Comparison of ENCODE assay signal across 8 cellular contexts in genomic region chr13:95676100-95676774, GRCh38. TPM values are rescaled to one million over a fixed set of nuclear protein-coding genes. Genes with fewer than 3 reads are reported as not detected.
DNase-seq lines count a peak whose midpoint lies in the region; ATAC-seq, FAIRE-seq and TF ChIP-seq lines count a peak whose summit lies in the region.

No MANE protein-coding gene starts in this region.

- TF ChIP-seq EP300 in GM12878 (IDR thresholded peaks at IDR 0.05; ENCODE audit: borderline replicate concordance in 1 of 2, control insufficient read depth in 1 of 2, low read depth in 2 of 2, low read length in 2 of 2), result no peak

- TF ChIP-seq RAD21 in GM12878 (IDR thresholded peaks at IDR 0.05; ENCODE audit: insufficient read depth, low read depth, low read length), result no peak

- peak overlapping the region; percentile 90 for H3K4me3 ChIP-seq in OCI-LY7 (ENCODE audit: low read depth, low read length, poor library complexity, severe bottlenecking)
- H3K4me3 ChIP-seq in GM12878, result peak overlapping the region; percentile 86

- ATAC-seq in GM18517 (IDR thresholded peaks at IDR 0.05; ENCODE audit: unreplicated experiment), result peak; percentile 11
- peak; percentile 7 for ATAC-seq in HG03342 (IDR thresholded peaks at IDR 0.05; ENCODE audit: unreplicated experiment)
- peak; percentile 19 for ATAC-seq in GM12878
- ATAC-seq in stimulated activated naive CD8-positive, alpha-beta T cell treated with anti-CD3 and anti-CD28 coated beads, Interleukin-15, Interleukin-2, amounts not matched to agents 100 U/mL and 50 U/mL, for 24 hours, result peak; percentile 0
- no peak for ATAC-seq in GM19463 (IDR thresholded peaks at IDR 0.05; ENCODE audit: unreplicated experiment)

- in situ Hi-C loops in ACHN (cut with HindIII; ENCODE audit: low pct_ligation_motif_present, low pct_unique_long_range_greater_than_20kb, low sequenced_read_pairs), result no loop called here
- in situ Hi-C loops in GM12878 (cut with MboI), result loop anchor here (25.0 kb wide), 1 partner anchor 1761 kb away; the partner anchor contains the start of gene RAP2A

- TF ChIP-seq CTCF in OCI-LY7 (conservative IDR thresholded peaks at IDR 0.05; ENCODE audit: low read length) (no peak), GM12878 (IDR thresholded peaks at IDR 0.05 in 2 of 3, conservative IDR thresholded peaks at IDR 0.05 in 1 of 3; ENCODE audit: control insufficient read depth in 2 of 3, extremely low read depth in 1 of 3, insufficient read depth in 1 of 3, low read depth in 3 of 3, low read length in 3 of 3) (no peak)

- RAD21 ChIA-PET in GM12878 (lab: Charles Lee; ENCODE audit: unreplicated experiment), result interaction anchor here (0.6 to 1.1 kb wide), 5 partner anchors 13 to 119 kb away, joined by 3 to 4 read pairs (median 3); no protein-coding TSS in a partner anchor

- POLR2A ChIA-PET in OCI-LY7 (lab: Charles Lee) (interaction anchor here (0.5 to 0.9 kb wide), 2 partner anchors 17 to 176 kb away, joined by 3 read pairs; no protein-coding TSS in a partner anchor), GM12878 (lab: Charles Lee) (interaction anchor here (1.0 kb wide), 1 partner anchor 86 kb away, joined by 3 read pairs; no protein-coding TSS in a partner anchor)

- H3K4me1 ChIP-seq in OCI-LY7 (ENCODE audit: insufficient read depth, low read length, poor library complexity, severe bottlenecking) (peaks cover 23% of the 10 kb centered on the region), GM12878 (ENCODE audit: control insufficient read depth, insufficient read depth, low read length) (no peaks in the 10 kb centered on the region)

- H3K9me3 ChIP-seq in OCI-LY7 (ENCODE audit: low read length), result no peaks in the 10 kb centered on the region
- H3K9me3 ChIP-seq in GM12878 (replicated peaks; ENCODE audit: control insufficient read depth, insufficient read depth, low read length), result peaks cover under 1% of the 10 kb centered on the region; the same call in 2 of the 3 replicates

- peak overlapping the region; percentile 94 for H3K9ac ChIP-seq in GM12878 (ENCODE audit: control insufficient read depth, insufficient read depth, low read length)

- H3K36me3 ChIP-seq in OCI-LY7 (ENCODE audit: insufficient read depth, low read length) (no peaks in the 10 kb centered on the region; the same call in 1 of the 2 replicates), GM12878 (ENCODE audit: control insufficient read depth in 2 of 2, insufficient read depth in 2 of 2, low read length in 1 of 2) (no peaks in the 10 kb centered on the region)

- H3K9me2 ChIP-seq in OCI-LY7 (ENCODE audit: insufficient read depth, low read length), result no peaks in the 10 kb centered on the region

- H4K20me1 ChIP-seq in OCI-LY7 (ENCODE audit: insufficient read depth, low read length) (no peaks in the 10 kb centered on the region), GM12878 (ENCODE audit: control insufficient read depth, insufficient read depth) (no peaks in the 10 kb centered on the region)

- TF ChIP-seq POLR2A in GM12878 (IDR thresholded peaks at IDR 0.05; ENCODE audit: low read depth, low read length), result no peak

- WGBS in GM12878 (ENCODE audit: insufficient coverage, insufficient replicate concordance, low lambda C conversion rate, missing lambda C conversion rate), result 2% methylated on average over 33 of the region's 33 CpGs

- H2AFZ ChIP-seq in OCI-LY7 (ENCODE audit: low read length), result peak overlapping the region; percentile 89
- peak overlapping the region; percentile 85 for H2AFZ ChIP-seq in GM12878 (ENCODE audit: control insufficient read depth, low read depth, low read length)

- H3K27ac ChIP-seq in OCI-LY7 (ENCODE audit: low read depth, low read length, poor library complexity, severe bottlenecking) (peak overlapping the region; percentile 40), GM12878 (ENCODE audit: control insufficient read depth, insufficient read depth) (peak overlapping the region; percentile 88)

- H3K4me2 ChIP-seq in OCI-LY7 (ENCODE audit: low read length) (peak overlapping the region; percentile 93), GM12878 (ENCODE audit: control insufficient read depth, insufficient read depth) (peak overlapping the region; percentile 72)

- SMC1A ChIA-PET in GM12878 (lab: Charles Lee; ENCODE audit: uncharacterized antibody, unreplicated experiment), result interaction anchor here (1.2 kb wide), 1 partner anchor 15 kb away, joined by 3 read pairs; no protein-coding TSS in a partner anchor

- DNase-seq in ACHN (peak; percentile 48), OCI-LY7 (ENCODE audit: low spot score) (peak; percentile 29), GM12878 (ENCODE audit: low read depth, low spot score) (no peak), kidney tubule cell (ENCODE audit: low spot score) (peak; percentile 62)
- DNase-seq in stimulated activated naive CD8-positive, alpha-beta T cell treated with anti-CD3 and anti-CD28 coated beads, Interleukin-15, Interleukin-2, amounts not matched to agents 100 U/mL and 50 U/mL, for 24 hours, result peak; percentile 22

- intact Hi-C loops in OCI-LY7 (cut with micrococcal nuclease; ENCODE audit: unreplicated experiment), result no loop called here
- intact Hi-C loops in GM12878 (cut with micrococcal nuclease; ENCODE audit: unreplicated experiment), result loop anchor here (5.0 kb wide), 2 partner anchors 156 to 1756 kb away; partner anchors contain the start of gene RAP2A

- H3K79me2 ChIP-seq in OCI-LY7 (ENCODE audit: insufficient read depth, low read depth, low read length) (peaks cover 15% of the 10 kb centered on the region; the same call in 1 of the 2 replicates), GM12878 (ENCODE audit: control insufficient read depth, insufficient read depth, low read length) (peaks cover 57% of the 10 kb centered on the region)

- FAIRE-seq in GM12878 (lab: Jason Lieb, UNC), result no peak

- no peaks in the 10 kb centered on the region for H3K27me3 ChIP-seq in GM12878 (replicated peaks in 1 of 2; ENCODE audit: control insufficient read depth in 2 of 2, insufficient read depth in 2 of 2, low read length in 1 of 2)

- TSS peak; percentile 77 for BruUV-seq in OCI-LY7 (replicated peaks; lab: Mats Ljungman, UMichigan)
- BruUV-seq in GM12878 (replicated peaks; lab: Mats Ljungman, UMichigan), result TSS peak; percentile 91

- CTCF ChIA-PET in OCI-LY7 (lab: Charles Lee; ENCODE audit: unreplicated experiment) (no interaction called here), GM12878 (lab: Yijun Ruan, JAX) (interaction anchor here (0.5 to 1.5 kb wide), 5 partner anchors 16 to 349 kb away, joined by 3 to 5 read pairs (median 4); no protein-coding TSS in a partner anchor)

TF ChIP-seq in GM12878, 131 proteins besides CTCF, POLR2A, EP300 and RAD21 (continues in another document):
- 0 out of 2 replicates have a peak, but pooled peaks have one; percentile 35 for TF ChIP-seq CREB1 (IDR thresholded peaks at IDR 0.05; ENCODE audit: low read depth)
- TF ChIP-seq RAD51 (IDR thresholded peaks at IDR 0.05), result no peak
- TF ChIP-seq, protein P1, sequence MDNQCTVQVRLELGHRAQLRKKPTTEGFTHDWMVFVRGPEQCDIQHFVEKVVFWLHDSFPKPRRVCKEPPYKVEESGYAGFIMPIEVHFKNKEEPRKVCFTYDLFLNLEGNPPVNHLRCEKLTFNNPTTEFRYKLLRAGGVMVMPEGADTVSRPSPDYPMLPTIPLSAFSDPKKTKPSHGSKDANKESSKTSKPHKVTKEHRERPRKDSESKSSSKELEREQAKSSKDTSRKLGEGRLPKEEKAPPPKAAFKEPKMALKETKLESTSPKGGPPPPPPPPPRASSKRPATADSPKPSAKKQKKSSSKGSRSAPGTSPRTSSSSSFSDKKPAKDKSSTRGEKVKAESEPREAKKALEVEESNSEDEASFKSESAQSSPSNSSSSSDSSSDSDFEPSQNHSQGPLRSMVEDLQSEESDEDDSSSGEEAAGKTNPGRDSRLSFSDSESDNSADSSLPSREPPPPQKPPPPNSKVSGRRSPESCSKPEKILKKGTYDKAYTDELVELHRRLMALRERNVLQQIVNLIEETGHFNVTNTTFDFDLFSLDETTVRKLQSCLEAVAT (IDR thresholded peaks at IDR 0.05), result peak; percentile 57

RNA-seq across cellular contexts. Expression of gene DNAJC3, which starts 0.7 kb away (rescaled TPM):
- total RNA-seq in OCI-LY7 (2014; rRNA removed; shearing (Covaris generic)), result 5.0 and 5.4 TPM in 2 replicates
- total RNA-seq in OCI-LY7 (2022), result 10.0 and 11.1 TPM in 2 replicates
- total RNA-seq in GM12878 (2013; cell fraction: nucleolus; rRNA removed), result 21.8 and 23.0 TPM in 2 replicates
- 19.0 and 20.7 TPM in 2 replicates for total RNA-seq in GM12878 (2014; rRNA removed)
- 25.9 and 28.9 TPM in 2 replicates for total RNA-seq in GM12878 (2014; rRNA removed; fragmentation: Illumina TruSeq; extraction: Trizol)
- 19.6 and 20.8 TPM in 2 replicates for total RNA-seq in GM12878 (2021)
- 15.0 TPM for polyA plus RNA-seq in GM12878 (2011; ENCODE audit: low read depth)
- 13.7 and 21.3 TPM in 2 replicates for polyA plus RNA-seq in GM12878 (2011; rRNA removed)
- polyA plus RNA-seq in GM12878 (2011; cell fraction: cytosol; rRNA removed), result 6.3 and 7.2 TPM in 2 replicates
- 4.6 and 6.0 TPM in 2 replicates for polyA plus RNA-seq in GM12878 (2011; cell fraction: nucleus; rRNA removed)
- 19.2 and 20.5 TPM in 2 replicates for polyA plus RNA-seq in GM12878 (2012)
- 14.9 and 17.8 TPM in 2 replicates for polyA plus RNA-seq in GM12878 (2014; fragmentation: Illumina TruSeq; extraction: Trizol)
- polyA plus RNA-seq in GM12878 (2014; fragmentation: Nextera tagmentation; extraction: Ambion mirVana), result 10 to 100 TPM in 1 of 2 experiments, 1 to 10 TPM in 1; 9.3 to 19.0 TPM
- 9.7 and 11.4 TPM in 2 replicates for polyA plus RNA-seq in GM12878 (2014; rRNA removed)
- 10 to 100 TPM; 32.8 to 37.4 TPM for polyA plus RNA-seq in GM12878 (2016; fragmentation: Nextera tagmentation; extraction: Ambion mirVana)
- polyA minus RNA-seq in GM12878 (2011; rRNA and poly(A)+ RNA removed), result 21.6 and 26.4 TPM in 2 replicates
- 11.5 and 12.4 TPM in 2 replicates for polyA minus RNA-seq in GM12878 (2011; cell fraction: cytosol; rRNA and poly(A)+ RNA removed)
- polyA minus RNA-seq in GM12878 (2011; cell fraction: nucleus; rRNA and poly(A)+ RNA removed), result 6.5 and 8.6 TPM in 2 replicates

RNA-seq across cellular contexts. Expression of gene DZIP1, which starts 31.7 kb away (rescaled TPM):
- total RNA-seq in OCI-LY7 (2014; rRNA removed; shearing (Covaris generic)), result not detected in 2 replicates
- total RNA-seq in OCI-LY7 (2022) (not detected in 2 replicates), GM12878 (2014; rRNA removed) (0.56 and 0.60 TPM in 2 replicates), GM12878 (2014; rRNA removed; fragmentation: Illumina TruSeq; extraction: Trizol) (0.54 and 0.69 TPM in 2 replicates), GM12878 (2021) (1.2 and 1.9 TPM in 2 replicates)
- total RNA-seq in GM12878 (2013; cell fraction: nucleolus; rRNA removed), result not detected in 2 replicates
- 2.4 TPM for polyA plus RNA-seq in GM12878 (2011; ENCODE audit: low read depth)
- polyA plus RNA-seq in GM12878 (2011; rRNA removed) (0.01 and 0.09 TPM in 2 replicates), GM12878 (2014; fragmentation: Illumina TruSeq; extraction: Trizol) (0.57 and 0.89 TPM in 2 replicates), GM12878 (2014; fragmentation: Nextera tagmentation; extraction: Ambion mirVana) (under 1 TPM; 0.27 to 0.68 TPM), GM12878 (2014; rRNA removed) (0.74 and 1.1 TPM in 2 replicates), GM12878 (2016; fragmentation: Nextera tagmentation; extraction: Ambion mirVana) (under 1 TPM; 0.23 to 0.40 TPM)
- 0.03 TPM in 2 replicates for polyA plus RNA-seq in GM12878 (2011; cell fraction: cytosol; rRNA removed)
- 0.04 and 0.10 TPM in 2 replicates for polyA plus RNA-seq in GM12878 (2011; cell fraction: nucleus; rRNA removed)
- polyA plus RNA-seq in GM12878 (2012), result 3.7 and 4.9 TPM in 2 replicates
- not detected in 2 replicates for polyA minus RNA-seq in GM12878 (2011; rRNA and poly(A)+ RNA removed)
- not detected in 2 replicates for polyA minus RNA-seq in GM12878 (2011; cell fraction: cytosol; rRNA and poly(A)+ RNA removed)
- 0.19 TPM in 1 of 2 replicates, not detected in the other for polyA minus RNA-seq in GM12878 (2011; cell fraction: nucleus; rRNA and poly(A)+ RNA removed)
